8 cellular contexts compared by ENCODE assay signal in genomic region chr2:119760876-119761275, GRCh38. TPM values are rescaled to one million over a fixed set of nuclear protein-coding genes. Genes with fewer than 3 reads are reported as not detected.
A peak's percentile ranks its signal among the peaks of the same experiment; 100 is the strongest.
DNase-seq lines count a peak whose midpoint lies in the region; ATAC-seq, FAIRE-seq and TF ChIP-seq lines count a peak whose summit lies in the region.

No MANE protein-coding gene starts in this region.

- no peaks in the 10 kb centered on the region for H3K27me3 Mint-ChIP-seq in T-helper 2 cell treated with Interferon-gamma antibody and Interleukin-4, amounts not matched to agents 5 μg/mL and 100 μg/mL, for 36 hours (ENCODE audit: low read depth)

- no peak for TF ChIP-seq CTCF in gastroesophageal sphincter (IDR thresholded peaks at IDR 0.05)

- 3 to 6% methylated on average over 5 of the region's 5 CpGs for WGBS in gastroesophageal sphincter (ENCODE audit: low coverage in 1 of 2), 2 donors

- H3K36me3 ChIP-seq in ACC112 (ENCODE audit: insufficient read depth, low read length) (no peaks in the 10 kb centered on the region), gastroesophageal sphincter (no peaks in the 10 kb centered on the region), skeletal muscle tissue (ENCODE audit: control insufficient read depth in 3 of 3, insufficient read depth in 3 of 3, low read length in 3 of 3) (no peaks in the 10 kb centered on the region)

- no peak for TF ChIP-seq POLR2A in gastroesophageal sphincter (IDR thresholded peaks at IDR 0.05)

- H3K27me3 ChIP-seq in ACC112 (ENCODE audit: insufficient read depth, low read length) (no peaks in the 10 kb centered on the region), gastroesophageal sphincter (no peaks in the 10 kb centered on the region), skeletal muscle tissue (ENCODE audit: control insufficient read depth in 3 of 3, insufficient read depth in 3 of 3, low read length in 3 of 3) (no peaks in the 10 kb centered on the region)

- peaks cover 7% of the 10 kb centered on the region for H3K36me3 Mint-ChIP-seq in T-helper 2 cell treated with Interferon-gamma antibody and Interleukin-4, amounts not matched to agents 5 μg/mL and 100 μg/mL, for 36 hours (ENCODE audit: low read depth)

- DNase-seq in GM19239 (ENCODE audit: insufficient read length, low spot score) (no peak), nucleus accumbens (lab: John Stamatoyannopoulos, UW) (no peak), occipital lobe (lab: John Stamatoyannopoulos, UW) (no peak)
- DNase-seq in T-helper 2 cell treated with Interferon-gamma antibody and Interleukin-4, amounts not matched to agents 5 μg/mL and 100 μg/mL, for 36 hours (ENCODE audit: low spot score), result no peak

- peaks cover 46% of the 10 kb centered on the region for H3K79me2 ChIP-seq in ACC112 (ENCODE audit: control insufficient read depth, insufficient read depth, low read length, unreplicated experiment)

- no peaks in the 10 kb centered on the region for H3K9me3 ChIP-seq in gastroesophageal sphincter
- H3K9me3 ChIP-seq in skeletal muscle tissue (ENCODE audit: control insufficient read depth in 3 of 3, low read length in 3 of 3), result no peaks in the 10 kb centered on the region

- peak overlapping the region; percentile 7 for H2AFZ ChIP-seq in ACC112 (ENCODE audit: low read length, unreplicated experiment)

- TF ChIP-seq EP300 in gastroesophageal sphincter (IDR thresholded peaks at IDR 0.05), result no peak

- peak overlapping the region; percentile 96 for H3K4me3 ChIP-seq in ACC112 (ENCODE audit: low read depth, low read length)
- H3K4me3 ChIP-seq in gastroesophageal sphincter, result peak overlapping the region; percentile 83 to 85
- H3K4me3 ChIP-seq in skeletal muscle tissue (ENCODE audit: low read length in 3 of 3), result peak overlapping the region; percentile 86 to 90 (median 90)

- peak overlapping the region; percentile 12 for H3K27ac Mint-ChIP-seq in T-helper 2 cell treated with Interferon-gamma antibody and Interleukin-4, amounts not matched to agents 5 μg/mL and 100 μg/mL, for 36 hours

- peak overlapping the region; percentile 91 to 96 (median 93) for H3K9ac ChIP-seq in skeletal muscle tissue (ENCODE audit: low read depth in 1 of 3, low read length in 3 of 3)

- H3K4me1 ChIP-seq in ACC112 (ENCODE audit: control insufficient read depth, insufficient read depth, low read length, unreplicated experiment) (peaks cover 32% of the 10 kb centered on the region), gastroesophageal sphincter (peaks cover 0 to 36% (median 8%) of the 10 kb centered on the region in 3 donors), skeletal muscle tissue (ENCODE audit: control insufficient read depth in 3 of 3, insufficient read depth in 3 of 3, low read length in 3 of 3) (peaks cover 9 to 36% (median 20%) of the 10 kb centered on the region in 3 donors)

- H3K9me3 Mint-ChIP-seq in T-helper 2 cell treated with Interferon-gamma antibody and Interleukin-4, amounts not matched to agents 5 μg/mL and 100 μg/mL, for 36 hours, result no peaks in the 10 kb centered on the region

- peak overlapping the region; percentile 74 for H3K4me3 Mint-ChIP-seq in T-helper 2 cell treated with Interferon-gamma antibody and Interleukin-4, amounts not matched to agents 5 μg/mL and 100 μg/mL, for 36 hours

- peak; percentile 90 for FAIRE-seq in GM19239 (lab: Jason Lieb, UNC)

- H3K4me1 Mint-ChIP-seq in T-helper 2 cell treated with Interferon-gamma antibody and Interleukin-4, amounts not matched to agents 5 μg/mL and 100 μg/mL, for 36 hours (ENCODE audit: low read depth), result peaks cover 41% of the 10 kb centered on the region

- ATAC-seq in gastroesophageal sphincter (no peak), GM18907 (IDR thresholded peaks at IDR 0.05; ENCODE audit: unreplicated experiment) (no peak)

- H3K27ac ChIP-seq in ACC112 (ENCODE audit: low read depth, low read length) (no peak overlapping the region), gastroesophageal sphincter (peak overlapping the region in 1 of 4 donors; percentile 28), skeletal muscle tissue (ENCODE audit: low read depth, low read length) (peak overlapping the region; percentile 88)

RNA-seq across cellular contexts. Expression of gene PTPN4, which starts 1.2 kb away (rescaled TPM):
- total RNA-seq in gastroesophageal sphincter (10 to 100 TPM; 15.6 to 50.1 (median 30.7) TPM), skeletal muscle tissue (37.1 TPM), occipital lobe (191 TPM)
